Comparison of ENCODE assay signal across 23 cellular contexts in the genomic region with DNA sequence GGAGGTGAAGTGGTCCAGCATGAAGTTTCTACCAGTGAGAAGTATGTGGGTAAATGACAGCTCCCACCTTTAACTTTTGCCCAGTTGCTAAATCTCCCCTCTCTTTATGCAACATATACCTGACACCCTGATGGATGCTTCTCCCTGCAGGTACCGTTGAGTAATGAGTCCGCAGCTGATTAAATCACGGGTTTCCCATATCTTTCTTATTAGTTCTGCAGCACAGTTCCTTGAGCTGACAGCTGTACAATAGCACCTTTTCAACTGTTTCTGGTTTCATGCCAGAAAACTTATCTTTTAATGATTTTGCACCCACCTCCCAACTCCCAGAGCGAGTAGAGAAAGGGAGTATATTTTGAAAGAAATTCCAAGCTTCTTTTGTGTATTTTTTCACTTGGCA.
"Had no signal": no experiment of that assay in that cellular context is flagged by ENCODE, and none has a peak within 500 bp of the region (broad histone marks: within the 10 kb centered on the region; RNA-seq: fewer than 3 reads in every experiment).

No MANE protein-coding gene starts in this region.

- H3K9me3 ChIP-seq: lower lobe of right lung, prostate gland, right atrium auricular region, stomach, thyroid gland, upper lobe of left lung had no signal

- H3K27me3 ChIP-seq: dorsolateral prefrontal cortex, right atrium auricular region, stomach, thyroid gland, upper lobe of left lung had no signal

- H3K9ac ChIP-seq: parathyroid adenoma had no signal

- H3K36me3 ChIP-seq: lower lobe of right lung, prostate gland, right atrium auricular region, stomach, thyroid gland, upper lobe of left lung had no signal

- H3K4me3 ChIP-seq: dorsolateral prefrontal cortex, lower lobe of right lung, prostate gland, right atrium auricular region, smooth muscle cell, stomach, thyroid gland, upper lobe of left lung had no signal

- H3K4me2 ChIP-seq: smooth muscle cell had no signal

- ATAC-seq: left colon; left ventricle myocardium superior; lower lobe of right lung; naive thymus-derived CD8-positive, alpha-beta T cell; sciatic nerve; stimulated activated effector memory CD8-positive, alpha-beta T cell treated with anti-CD3 and anti-CD28 coated beads, Interleukin-12 subunit alpha, Interleukin-12 subunit beta, amount 100 ng/mL, for 72 hours had no signal

- H2AFZ ChIP-seq: parathyroid adenoma had no signal

- H3K4me1 ChIP-seq: lower lobe of right lung, parathyroid adenoma, prostate gland, right atrium auricular region, thyroid gland, upper lobe of left lung had no signal

- H3K27ac ChIP-seq: dorsolateral prefrontal cortex, lower lobe of right lung, parathyroid adenoma, prostate gland, right atrium auricular region, stomach, thyroid gland, upper lobe of left lung had no signal

- DNase-seq: dorsolateral prefrontal cortex; effector CD4-positive, alpha-beta T cell; hypothalamus; immature natural killer cell; islet precursor cell; kidney glomerular epithelial cell; left colon; left ventricle myocardium superior; lower lobe of right lung; naive thymus-derived CD8-positive, alpha-beta T cell; occipital lobe; stimulated activated CD4-positive, alpha-beta T cell treated with anti-CD3 and anti-CD28 coated beads, Interleukin-2, amount 100 ng/mL, for 24 hours; stimulated activated CD4-positive, alpha-beta T cell treated with anti-CD3 and anti-CD28 coated beads, Interleukin-4, amount 100 ng/mL, for 24 hours; stimulated activated naive CD4-positive, alpha-beta T cell treated with Interleukin-2 at 50 U/mL for 16 hours; stomach; thyroid gland; upper lobe of left lung had no signal
